ENCODE assay signal across 8 cellular contexts in the genomic region with DNA sequence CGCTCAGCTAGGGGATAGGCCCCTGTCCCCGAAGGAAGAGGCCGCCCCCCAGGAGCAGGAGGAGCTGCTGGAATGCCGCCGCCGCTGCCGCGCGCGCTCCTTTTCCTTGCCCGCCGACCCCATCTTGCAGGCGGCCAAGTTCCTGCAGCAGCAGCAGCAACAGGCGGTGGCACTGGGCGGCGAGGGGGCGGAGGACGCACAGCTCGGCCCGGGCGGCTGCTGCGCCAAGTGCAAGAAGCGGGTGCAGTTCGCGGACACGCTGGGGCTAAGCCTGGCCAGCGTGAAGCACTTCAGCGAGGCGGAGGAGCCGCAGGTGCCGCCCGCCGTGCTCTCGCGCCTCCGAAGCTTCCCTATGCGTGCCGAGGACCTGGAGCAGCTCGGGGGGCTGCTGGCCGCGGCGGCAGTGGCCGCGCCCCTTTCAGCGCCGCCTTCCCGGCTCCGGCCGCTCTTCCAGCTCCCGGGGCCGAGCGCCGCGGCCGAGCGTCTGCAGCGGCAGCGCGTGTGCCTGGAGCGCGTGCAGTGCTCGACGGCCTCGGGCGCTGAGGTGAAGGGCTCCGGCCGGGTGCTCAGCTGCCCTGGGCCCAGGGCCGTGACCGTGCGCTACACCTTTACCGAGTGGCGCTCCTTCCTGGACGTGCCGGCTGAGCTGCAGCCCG. TPM values are rescaled to one million over a fixed set of nuclear protein-coding genes. Genes with fewer than 3 reads are reported as not detected.
DNase-seq lines count a peak whose midpoint lies in the region; ATAC-seq and TF ChIP-seq lines count a peak whose summit lies in the region.

No MANE protein-coding gene starts in this region.

- H3K36me3 Mint-ChIP-seq in endothelial cell (ENCODE audit: low read depth, unreplicated experiment): no peaks in the 10 kb centered on the region

- H3K9ac ChIP-seq in muscle layer of colon (ENCODE audit: low read length): peak overlapping the region; percentile 57

- H3K4me3 ChIP-seq in muscle layer of colon (ENCODE audit: low read depth in 1 of 2, low read length in 2 of 2): peak overlapping the region; percentile 70 to 72

- no peaks in the 10 kb centered on the region for H3K9me3 ChIP-seq in muscle layer of colon (ENCODE audit: low read length)

- TF ChIP-seq CTCF in endothelial cell (IDR thresholded peaks at IDR 0.05; ENCODE audit: unreplicated experiment): no peak

- H3K27me3 ChIP-seq in muscle layer of colon (ENCODE audit: control insufficient read depth in 1 of 2, insufficient read depth in 2 of 2, low read length in 2 of 2): no peaks in the 10 kb centered on the region

- H3K4me3 Mint-ChIP-seq in endothelial cell (ENCODE audit: unreplicated experiment): no peak overlapping the region

- H3K4me1 ChIP-seq in muscle layer of colon (ENCODE audit: insufficient read depth, low read length): peaks cover 12% of the 10 kb centered on the region

- DNase-seq in CD1c-positive myeloid dendritic cell (ENCODE audit: extremely low spot score): peak; percentile 54
- DNase-seq in NOMO-1 (lab: John Stamatoyannopoulos, UW; ENCODE audit: unreplicated experiment in 2 of 2): peak; percentile 25
- peak; percentile 61 for DNase-seq in endothelial cell (ENCODE audit: low spot score)
- no peak for DNase-seq in stimulated activated CD4-positive, alpha-beta T cell treated with anti-CD3 and anti-CD28 coated beads, Interleukin-4, amount 100 ng/mL, for 24 hours

- ATAC-seq in GM21737 (IDR thresholded peaks at IDR 0.05; ENCODE audit: unreplicated experiment) (peak; percentile 13), HG02798 (IDR thresholded peaks at IDR 0.05; ENCODE audit: poor library complexity, unreplicated experiment) (no peak), HG02970 (IDR thresholded peaks at IDR 0.05; ENCODE audit: low FRiP score, unreplicated experiment) (no peak)

- peaks cover 25% of the 10 kb centered on the region for H3K27me3 Mint-ChIP-seq in endothelial cell (ENCODE audit: unreplicated experiment)

- H3K27ac Mint-ChIP-seq in endothelial cell (ENCODE audit: unreplicated experiment): no peak overlapping the region

- no peaks in the 10 kb centered on the region for H3K9me3 Mint-ChIP-seq in endothelial cell (ENCODE audit: unreplicated experiment)

- H3K27ac ChIP-seq in muscle layer of colon (ENCODE audit: low read depth, low read length): peak overlapping the region; percentile 60

- H3K36me3 ChIP-seq in muscle layer of colon (ENCODE audit: insufficient read depth, low read length): no peaks in the 10 kb centered on the region

- peaks cover 20% of the 10 kb centered on the region for H3K4me1 Mint-ChIP-seq in endothelial cell (ENCODE audit: unreplicated experiment)

RNA-seq across cellular contexts. Expression of a gene that starts 0.6 kb away (rescaled TPM):
- total RNA-seq in endothelial cell (ENCODE audit: unreplicated experiment): 0.05 TPM
